Comparison of ENCODE assay signal across 8 cellular contexts in genomic region chr12:52050771-52051541, GRCh38. TPM values are rescaled to one million over a fixed set of nuclear protein-coding genes. Genes with fewer than 3 reads are reported as not detected.
A peak's percentile ranks its signal among the peaks of the same experiment; 100 is the strongest.
DNase-seq lines count a peak whose midpoint lies in the region; TF ChIP-seq lines count a peak whose summit lies in the region.

Gene NR4A1, plus strand, starts transcription at chr12:52051442. Its CDS starts 2,887 bp downstream, at chr12:52054329.

- H3K4me2 ChIP-seq in OCI-LY3 (ENCODE audit: low read length) = peak within 1 kb of the TSS; percentile 98

- H3K27ac ChIP-seq in OCI-LY3 (ENCODE audit: low read length) (peak within 1 kb of the TSS; percentile 24; the same call in 1 of the 2 replicates), muscle layer of colon (ENCODE audit: low read depth, low read length) (peak within 1 kb of the TSS; percentile 93)

- H3K9ac ChIP-seq in OCI-LY3 (ENCODE audit: low read length) = peak within 1 kb of the TSS; percentile 79
- H3K9ac ChIP-seq in muscle layer of colon (ENCODE audit: low read length) = peak within 1 kb of the TSS; percentile 99

- in situ Hi-C loops in Caki2 (cut with HindIII; ENCODE audit: low pct_unique_long_range_greater_than_20kb, low sequenced_read_pairs) = no loop called here

- no peak for TF ChIP-seq POLR2A in erythroblast (IDR thresholded peaks at IDR 0.05; ENCODE audit: low read length)

- no peaks in the 10 kb centered on the region for H3K9me3 ChIP-seq in OCI-LY3 (ENCODE audit: insufficient read depth, low read length)
- H3K9me3 ChIP-seq in muscle layer of colon (ENCODE audit: low read length) = no peaks in the 10 kb centered on the region

- no peaks in the 10 kb centered on the region for H3K79me2 ChIP-seq in OCI-LY3 (ENCODE audit: low read length)

- TF ChIP-seq CTCF in GM20000 (IDR thresholded peaks at IDR 0.05; ENCODE audit: extremely low read depth, missing control alignments) (peak; percentile 14), OCI-LY3 (IDR thresholded peaks at IDR 0.05; ENCODE audit: low read depth, low read length) (peak; percentile 21; the same call in 1 of the 2 replicates)

- H3K4me1 ChIP-seq in OCI-LY3 (ENCODE audit: low read length) (peaks cover 32% of the 10 kb centered on the region), muscle layer of colon (ENCODE audit: insufficient read depth, low read length) (peaks cover 41% of the 10 kb centered on the region)

- H3K27me3 ChIP-seq in OCI-LY3 (ENCODE audit: low read depth, low read length) = peaks cover 13% of the 10 kb centered on the region
- no peaks in the 10 kb centered on the region for H3K27me3 ChIP-seq in muscle layer of colon (ENCODE audit: control insufficient read depth in 1 of 2, insufficient read depth in 2 of 2, low read length in 2 of 2)

- DNase-seq in Caki2 (ENCODE audit: low read depth) (peak; percentile 91), GM20000 (ENCODE audit: low spot score) (peak; percentile 98), HT1080 (ENCODE audit: low read depth) (peak; percentile 75), erythroblast (lab: John Stamatoyannopoulos, UW) (peak; percentile 89 to 90)
- DNase-seq in activated T-cell treated with anti-CD3 and anti-CD28 coated beads, Interleukin-2, amount 50 U/mL, for 1 hour = peak; percentile 100
- peak; percentile 99 for DNase-seq in stimulated activated CD8-positive, alpha-beta memory T cell treated with anti-CD3 and anti-CD28 coated beads, Interleukin-7, amount 100 ng/mL, for 1 hour (ENCODE audit: low read depth in 2 of 2)

- H2AFZ ChIP-seq in OCI-LY3 (ENCODE audit: low read depth, low read length) = peak within 1 kb of the TSS; percentile 61

- 0 out of 2 replicates have a peak, but pooled peaks cover 4% of the 10 kb centered on the region for H4K20me1 ChIP-seq in OCI-LY3 (ENCODE audit: insufficient read depth, low read length)

- H3K4me3 ChIP-seq in OCI-LY3 (ENCODE audit: low read length) = peak within 1 kb of the TSS; percentile 91
- H3K4me3 ChIP-seq in muscle layer of colon (ENCODE audit: low read depth in 1 of 2, low read length in 2 of 2) = peak within 1 kb of the TSS; percentile 79 to 92

- H3K36me3 ChIP-seq in OCI-LY3 (replicated peaks; ENCODE audit: low read depth, low read length) (no peaks in the 10 kb centered on the region), muscle layer of colon (ENCODE audit: insufficient read depth, low read length) (peaks cover 36% of the 10 kb centered on the region)

RNA-seq across cellular contexts. Expression of gene NR4A1, which starts in this region (rescaled TPM):
- 0.07 TPM in 1 of 2 replicates, not detected in the other for total RNA-seq in Caki2 (2014; rRNA removed; shearing (Covaris generic); ENCODE audit: low replicate concordance)
- total RNA-seq in HT1080 (2014; rRNA removed; shearing (Covaris generic)) = 0.88 and 1.2 TPM in 2 replicates
- 2.6 and 3.8 TPM in 2 replicates for polyA plus RNA-seq in HT1080 (2015; cell fraction: cytosol; rRNA removed)
- 4.5 and 4.8 TPM in 2 replicates for polyA plus RNA-seq in HT1080 (2015; cell fraction: nucleus; rRNA removed)

Comparison
In these comparisons a context has a peak if more than half of its experiments do, and no peak if none do; other contexts are left out.
1. Peak in every context shown above with its lines: DNase-seq, H3K4me3 ChIP-seq and H3K27ac ChIP-seq.
2. Peak in DNase-seq in Caki2; RNA of the gene not detected or under 1 TPM.